In the genomic region with DNA sequence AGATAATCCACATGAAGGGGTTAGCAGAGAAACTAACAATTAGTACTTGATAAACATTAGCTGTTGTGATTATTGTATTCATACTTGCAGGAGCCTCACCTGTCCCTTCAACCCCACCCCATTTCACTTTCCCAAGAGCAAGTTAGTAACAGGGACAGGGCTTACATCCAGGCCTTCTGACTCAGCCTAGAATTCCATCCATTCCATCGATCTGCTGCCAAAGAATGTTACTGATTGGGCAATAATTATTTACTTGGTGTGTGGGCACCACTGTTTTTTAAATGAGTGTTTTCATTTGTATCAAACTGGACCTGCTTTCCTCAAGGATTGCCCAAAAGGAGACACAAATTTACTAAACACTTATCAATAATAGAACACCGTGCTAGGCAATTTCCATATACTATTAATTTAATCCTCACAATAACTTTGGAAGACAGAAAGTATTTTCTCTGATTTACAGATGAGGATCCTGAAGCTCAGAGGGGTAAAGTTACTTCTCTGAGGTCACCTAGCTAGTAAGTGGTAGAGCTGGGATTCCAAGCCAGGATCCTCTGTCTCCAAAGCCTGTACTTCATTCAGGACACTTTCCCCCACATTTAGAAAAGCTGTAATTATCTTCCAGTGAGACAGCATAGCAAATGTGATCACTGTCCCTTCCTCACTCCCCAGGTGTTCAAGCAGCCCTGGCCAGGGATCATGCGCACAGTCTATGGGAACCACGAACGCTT, we compare ENCODE assay signal across 14 cellular contexts. TPM values are rescaled to one million over a fixed set of nuclear protein-coding genes. Genes with fewer than 3 reads are reported as not detected.
DNase-seq lines count a peak whose midpoint lies in the region; ATAC-seq and TF ChIP-seq lines count a peak whose summit lies in the region.
"Had no signal": no experiment of that assay in that cellular context is flagged by ENCODE, and none has a peak within 500 bp of the region (broad histone marks: within the 10 kb centered on the region; RNA-seq: fewer than 3 reads in every experiment).

No MANE protein-coding gene starts in this region.

- intact Hi-C loops in psoas muscle (cut with DNase I): no loop called here

- no peak overlapping the region for H2AFZ ChIP-seq in osteoblast (ENCODE audit: low read length)

- H3K4me2 ChIP-seq in osteoblast (ENCODE audit: insufficient read depth, low read length): no peak overlapping the region

- ATAC-seq in SK-N-SH treated with all-trans-retinoic acid at 6 μM for 48 hours (peak; percentile 69), psoas muscle (peak; percentile 82 to 89 (median 86)), HG03135 (IDR thresholded peaks at IDR 0.05; ENCODE audit: unreplicated experiment) (no peak)

- H3K27ac ChIP-seq in psoas muscle (peak overlapping the region; percentile 87), osteoblast (ENCODE audit: low read depth, low read length) (no peak overlapping the region)
- H3K27ac ChIP-seq: SK-N-MC had no signal

- 42 to 53% (median 52%) methylated on average over 5 of the region's 5 CpGs for WGBS in psoas muscle, 3 donors

- no peaks in the 10 kb centered on the region for H3K79me2 ChIP-seq in osteoblast (ENCODE audit: insufficient read depth, low read length)

- DNase-seq in BJ (ENCODE audit: low read depth) (peak; percentile 76), fibroblast of the aortic adventitia (ENCODE audit: low read depth) (peak; percentile 87), psoas muscle (no peak), NCI-H2107 treated with DMSO at 0.1 percent for 48 hours (lab: John Stamatoyannopoulos, UW; ENCODE audit: unreplicated experiment) (no peak), osteoblast (ENCODE audit: insufficient read length, low spot score, missing footprints) (no peak), UCSD-AML1 (lab: John Stamatoyannopoulos, UW; ENCODE audit: unreplicated experiment) (no peak)
- DNase-seq: activated T-cell treated with anti-CD3 and anti-CD28 coated beads for 4 hours; CD8-positive, alpha-beta memory T cell; effector CD8-positive, alpha-beta T cell; MV-4-11; stimulated activated CD4-positive, alpha-beta T cell treated with anti-CD3 and anti-CD28 coated beads, Interleukin-4, amount 100 ng/mL, for 24 hours had no signal

- POLR2A ChIA-PET in BJ (lab: Charles Lee): interaction anchor here (0.6 kb wide), 1 partner anchor 1008 kb away, joined by 4 read pairs; no protein-coding TSS in a partner anchor

- peaks cover 6% of the 10 kb centered on the region for H4K20me1 ChIP-seq in osteoblast (ENCODE audit: insufficient read depth, low read length)

- no peak for TF ChIP-seq CTCF in BJ (IDR thresholded peaks at IDR 0.05; ENCODE audit: insufficient read depth, low read depth, low read length)
- no peak for TF ChIP-seq CTCF in fibroblast of the aortic adventitia (IDR thresholded peaks at IDR 0.05; ENCODE audit: insufficient read depth, low read length)
- TF ChIP-seq CTCF in psoas muscle (IDR thresholded peaks at IDR 0.05): no peak
- no peak for TF ChIP-seq CTCF in osteoblast (IDR thresholded peaks at IDR 0.05; ENCODE audit: extremely low read depth, low read depth, low read length)

- peaks cover 34% of the 10 kb centered on the region for H3K4me1 ChIP-seq in psoas muscle
- H3K4me1 ChIP-seq in osteoblast (ENCODE audit: insufficient read depth, low read length): peaks cover 27% of the 10 kb centered on the region

- no peak overlapping the region for H3K4me3 ChIP-seq in BJ (ENCODE audit: low read depth, low read length)
- no peak overlapping the region for H3K4me3 ChIP-seq in fibroblast of the aortic adventitia (ENCODE audit: low read depth, low read length)
- no peak overlapping the region for H3K4me3 ChIP-seq in psoas muscle
- H3K4me3 ChIP-seq in osteoblast (ENCODE audit: insufficient read depth, low read length): no peak overlapping the region
- H3K4me3 ChIP-seq: SK-N-MC had no signal

- H3K9me3 ChIP-seq in psoas muscle: no peaks in the 10 kb centered on the region
- H3K9me3 ChIP-seq in osteoblast (ENCODE audit: low read depth, low read length): no peaks in the 10 kb centered on the region

- CTCF ChIA-PET in BJ (lab: Yijun Ruan, JAX): interaction anchor here (1.6 kb wide), 1 partner anchor 15 kb away, joined by 3 read pairs; no protein-coding TSS in a partner anchor

- H3K36me3 ChIP-seq in BJ (ENCODE audit: control insufficient read depth, insufficient read depth, low read length): peaks cover 8% of the 10 kb centered on the region
- peaks cover 4 to 84% of the 10 kb centered on the region in 2 donors for H3K36me3 ChIP-seq in psoas muscle (ENCODE audit: insufficient read depth in 1 of 2, low read depth in 1 of 2)
- peaks cover 39% of the 10 kb centered on the region for H3K36me3 ChIP-seq in osteoblast (ENCODE audit: insufficient read depth, low read length)

- H3K27me3 ChIP-seq in BJ (ENCODE audit: control insufficient read depth, insufficient read depth, low read length) (no peaks in the 10 kb centered on the region), psoas muscle (ENCODE audit: insufficient read depth in 3 of 3, low read length in 2 of 3) (no peaks in the 10 kb centered on the region), osteoblast (ENCODE audit: insufficient read depth, low read length) (no peaks in the 10 kb centered on the region)

TF ChIP-seq in SK-N-SH treated with all-trans-retinoic acid at 6 μM for 48 hours, 23 proteins besides CTCF, POLR2A, EP300 and RAD21:
- TF ChIP-seq SNAI2 (CRISPR knock-in tag; IDR thresholded peaks at IDR 0.05) (no peak), OSR1 (CRISPR knock-in tag; IDR thresholded peaks at IDR 0.05) (no peak), BACH2 (CRISPR knock-in tag; IDR thresholded peaks at IDR 0.05; ENCODE audit: borderline replicate concordance) (no peak), TOX (CRISPR knock-in tag; IDR thresholded peaks at IDR 0.05; ENCODE audit: borderline replicate concordance) (no peak)
- TF ChIP-seq, protein P1, sequence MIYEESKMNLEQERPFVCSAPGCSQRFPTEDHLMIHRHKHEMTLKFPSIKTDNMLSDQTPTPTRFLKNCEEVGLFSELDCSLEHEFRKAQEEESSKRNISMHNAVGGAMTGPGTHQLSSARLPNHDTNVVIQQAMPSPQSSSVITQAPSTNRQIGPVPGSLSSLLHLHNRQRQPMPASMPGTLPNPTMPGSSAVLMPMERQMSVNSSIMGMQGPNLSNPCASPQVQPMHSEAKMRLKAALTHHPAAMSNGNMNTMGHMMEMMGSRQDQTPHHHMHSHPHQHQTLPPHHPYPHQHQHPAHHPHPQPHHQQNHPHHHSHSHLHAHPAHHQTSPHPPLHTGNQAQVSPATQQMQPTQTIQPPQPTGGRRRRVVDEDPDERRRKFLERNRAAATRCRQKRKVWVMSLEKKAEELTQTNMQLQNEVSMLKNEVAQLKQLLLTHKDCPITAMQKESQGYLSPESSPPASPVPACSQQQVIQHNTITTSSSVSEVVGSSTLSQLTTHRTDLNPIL (CRISPR knock-in tag; IDR thresholded peaks at IDR 0.05; ENCODE audit: low read depth): no peak
TF ChIP-seq in SK-N-SH treated with all-trans-retinoic acid at 6 μM for 48 hours: peak in this region for 0.

RNA-seq across cellular contexts. Expression of a gene that starts 32.8 kb away (rescaled TPM):
- 85.9 and 110 TPM in 2 replicates for polyA plus RNA-seq in BJ (2011; rRNA removed)
- 36.9 and 53.7 TPM in 2 replicates for polyA minus RNA-seq in BJ (2011; rRNA and poly(A)+ RNA removed)
- total RNA-seq in fibroblast of the aortic adventitia (ENCODE audit: low replicate concordance): 47.8 and 57.8 TPM in 2 replicates
- total RNA-seq in psoas muscle: 10 to 100 TPM; 21.5 to 36.6 (median 26.6) TPM
- polyA plus RNA-seq in psoas muscle: 10 to 100 TPM; 14.5 to 26.9 (median 24.5) TPM
- total RNA-seq in osteoblast: 54.6 and 58.3 TPM in 2 replicates

RNA-seq across cellular contexts. Expression of a gene that starts 32.9 kb away (rescaled TPM):
- 0.01 and 0.05 TPM in 2 replicates for polyA plus RNA-seq in BJ (2011; rRNA removed)
- 0.46 TPM in 1 of 2 replicates, not detected in the other for polyA minus RNA-seq in BJ (2011; rRNA and poly(A)+ RNA removed)
- 0.25 TPM in 1 of 2 replicates, not detected in the other for total RNA-seq in fibroblast of the aortic adventitia (ENCODE audit: low replicate concordance)
- 100 to 1,000 TPM in 1 of 4 donors, 10 to 100 TPM in 3; 10.6 to 101 (median 22.1) TPM for total RNA-seq in psoas muscle
- polyA plus RNA-seq in psoas muscle: 10 to 100 TPM in 1 of 3 donors, 1 to 10 TPM in 2; 5.7 to 15.0 (median 6.4) TPM
- total RNA-seq in osteoblast: 0.29 and 0.36 TPM in 2 replicates

RNA-seq across cellular contexts. Expression of a gene that starts 46.4 kb away (rescaled TPM):
- 29.3 and 32.1 TPM in 2 replicates for polyA plus RNA-seq in BJ (2011; rRNA removed)
- 34.6 and 67.9 TPM in 2 replicates for polyA minus RNA-seq in BJ (2011; rRNA and poly(A)+ RNA removed)
- 32.3 and 65.3 TPM in 2 replicates for total RNA-seq in fibroblast of the aortic adventitia (ENCODE audit: low replicate concordance)
- 100 to 1,000 TPM; 106 to 161 (median 115) TPM for total RNA-seq in psoas muscle
- polyA plus RNA-seq in psoas muscle: 10 to 100 TPM; 15.9 to 68.0 (median 56.7) TPM
- total RNA-seq in osteoblast: 76.4 and 88.4 TPM in 2 replicates

RNA-seq across cellular contexts. Expression of a gene that starts 50.2 kb away (rescaled TPM):
- 16.4 and 28.6 TPM in 2 replicates for polyA plus RNA-seq in BJ (2011; rRNA removed)
- 10.5 and 15.9 TPM in 2 replicates for polyA minus RNA-seq in BJ (2011; rRNA and poly(A)+ RNA removed)
- total RNA-seq in fibroblast of the aortic adventitia (ENCODE audit: low replicate concordance): 5.2 and 6.5 TPM in 2 replicates
- 10 to 100 TPM; 12.8 to 36.2 (median 29.0) TPM for total RNA-seq in psoas muscle
- polyA plus RNA-seq in psoas muscle: 10 to 100 TPM in 2 of 3 donors, 1 to 10 TPM in 1; 4.8 to 32.4 (median 14.3) TPM
- total RNA-seq in osteoblast: 10.0 and 12.7 TPM in 2 replicates

Comparison
In these comparisons a context has a peak if more than half of its experiments do, and no peak if none do; other contexts are left out.
1. DNase-seq: peak in BJ (single experiment) and fibroblast of the aortic adventitia (single experiment); none in psoas muscle (0 of 2), NCI-H2107 treated with DMSO at 0.1 percent for 48 hours (single experiment), osteoblast (single experiment) and UCSD-AML1 (single experiment).